ENCODE assay signal across 8 cellular contexts in genomic region chr7:5526190-5527037, GRCh38. TPM values are rescaled to one million over a fixed set of nuclear protein-coding genes. Genes with fewer than 3 reads are reported as not detected.
A peak's percentile ranks its signal among the peaks of the same experiment; 100 is the strongest.
DNase-seq lines count a peak whose midpoint lies in the region; ATAC-seq and TF ChIP-seq lines count a peak whose summit lies in the region.

No MANE protein-coding gene starts in this region.

- H3K4me1 ChIP-seq in osteoblast (ENCODE audit: insufficient read depth, low read length): peaks cover 8% of the 10 kb centered on the region

- H3K27me3 Mint-ChIP-seq in IgD-negative memory B cell: no peaks in the 10 kb centered on the region

- H3K4me3 ChIP-seq in fibroblast of pulmonary artery (replicated peaks; ENCODE audit: low read depth, low read length) (peak overlapping the region; percentile 94), osteoblast (ENCODE audit: insufficient read depth, low read length) (peak overlapping the region; percentile 78)

- H3K4me3 Mint-ChIP-seq in IgD-negative memory B cell: peak overlapping the region; percentile 87 to 99 (median 94)

- no peaks in the 10 kb centered on the region for H3K9me3 ChIP-seq in osteoblast (ENCODE audit: low read depth, low read length)

- peaks cover 11% of the 10 kb centered on the region for H3K36me3 Mint-ChIP-seq in IgD-negative memory B cell

- H3K9me3 Mint-ChIP-seq in IgD-negative memory B cell: no peaks in the 10 kb centered on the region

- DNase-seq in DMS 273 treated with DMSO at 0.1 percent for 48 hours (lab: John Stamatoyannopoulos, UW) (peak; percentile 74), fibroblast of pulmonary artery (ENCODE audit: low read depth) (peak; percentile 55), osteoblast (ENCODE audit: insufficient read length, low spot score, missing footprints) (peak; percentile 82), activated gamma-delta T cell (lab: John Stamatoyannopoulos, UW) (no peak)
- DNase-seq in activated CD8-positive, alpha-beta memory T cell treated with anti-CD3 and anti-CD28 coated beads for 24 hours: peak; percentile 73

- peaks cover 29 to 37% (median 32%) of the 10 kb centered on the region in 3 donors for H3K4me1 Mint-ChIP-seq in IgD-negative memory B cell

- H2AFZ ChIP-seq in osteoblast (ENCODE audit: low read length): no peak overlapping the region

- TF ChIP-seq CTCF in fibroblast of pulmonary artery (IDR thresholded peaks at IDR 0.05; ENCODE audit: low read length, missing control alignments) (no peak), osteoblast (IDR thresholded peaks at IDR 0.05; ENCODE audit: extremely low read depth, low read depth, low read length) (no peak)

- peaks cover 51% of the 10 kb centered on the region for H3K36me3 ChIP-seq in osteoblast (ENCODE audit: insufficient read depth, low read length)

- no peaks in the 10 kb centered on the region for H3K27me3 ChIP-seq in osteoblast (ENCODE audit: insufficient read depth, low read length)

- no peak for ATAC-seq in HG03135 (IDR thresholded peaks at IDR 0.05; ENCODE audit: unreplicated experiment)
- ATAC-seq in HG03280 (IDR thresholded peaks at IDR 0.05; ENCODE audit: unreplicated experiment): no peak

- H3K27ac Mint-ChIP-seq in IgD-negative memory B cell: peak overlapping the region; percentile 77 to 94 (median 94)

- peak overlapping the region; percentile 87 for H3K4me2 ChIP-seq in osteoblast (ENCODE audit: insufficient read depth, low read length)

- peaks cover 54% of the 10 kb centered on the region for H4K20me1 ChIP-seq in osteoblast (ENCODE audit: insufficient read depth, low read length)

- H3K79me2 ChIP-seq in osteoblast (ENCODE audit: insufficient read depth, low read length): peaks cover 52% of the 10 kb centered on the region

- H3K27ac ChIP-seq in osteoblast (ENCODE audit: low read depth, low read length): peak overlapping the region; percentile 51

RNA-seq across cellular contexts. Expression of gene ACTB, which starts 4.0 kb away (rescaled TPM):
- polyA plus RNA-seq in IgD-negative memory B cell: 10,465 TPM
- total RNA-seq in osteoblast: 3,672 and 4,357 TPM in 2 replicates

RNA-seq across cellular contexts. Expression of gene FBXL18, which starts 12.8 kb away (rescaled TPM):
- polyA plus RNA-seq in IgD-negative memory B cell: 1.3 TPM
- 8.8 and 9.4 TPM in 2 replicates for total RNA-seq in osteoblast
